In the genomic region with DNA sequence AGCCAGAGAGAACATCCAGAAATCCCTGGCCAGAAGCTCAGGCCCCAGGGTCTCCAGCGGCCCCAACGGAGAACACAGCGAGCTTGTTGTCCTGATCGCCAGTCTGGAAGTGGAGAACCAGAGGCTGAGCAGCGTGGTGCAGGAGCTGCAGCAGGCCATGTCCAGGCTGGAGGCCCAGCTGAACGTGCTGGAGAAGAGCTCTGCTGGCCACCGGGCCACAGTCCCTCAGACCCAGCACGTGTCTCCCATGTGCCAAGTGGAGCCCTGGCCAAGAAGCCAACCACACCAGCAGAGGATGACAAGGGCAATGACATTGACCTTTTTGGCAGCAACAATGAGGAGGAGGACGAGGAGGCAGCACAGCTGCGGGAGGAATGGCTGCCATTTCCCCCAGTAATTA, we compare ENCODE assay signal across 17 cellular contexts. TPM values are rescaled to one million over a fixed set of nuclear protein-coding genes. Genes with fewer than 3 reads are reported as not detected.
DNase-seq lines count a peak whose midpoint lies in the region; ATAC-seq and TF ChIP-seq lines count a peak whose summit lies in the region.
"Had no signal": no experiment of that assay in that cellular context is flagged by ENCODE, and none has a peak within 500 bp of the region (broad histone marks: within the 10 kb centered on the region; RNA-seq: fewer than 3 reads in every experiment).

No MANE protein-coding gene starts in this region.

- ATAC-seq in right lobe of liver: peak; percentile 33 to 80 (median 70)

- TF ChIP-seq EP300 in stomach (IDR thresholded peaks at IDR 0.05): no peak

- WGBS in right lobe of liver (ENCODE audit: insufficient coverage, low coverage, low lambda C conversion rate, missing lambda C conversion rate): 50% methylated on average over 8 of the region's 10 CpGs
- 61 to 82% (median 72%) methylated on average over 7 to 10 of the region's 10 CpGs for WGBS in spleen, 5 donors
- WGBS in stomach, 5 donors: 63 to 83% (median 79%) methylated on average over 10 of the region's 10 CpGs

- peak; percentile 10 for DNase-seq in dermis blood vessel endothelial cell
- peak; percentile 38 for DNase-seq in left ventricle myocardium inferior
- peak in 2 of 3 donors; percentile 75 to 76 for DNase-seq in right lobe of liver
- no peak for DNase-seq in spleen
- DNase-seq in KBM-7: no peak
- no peak for DNase-seq in superior temporal gyrus (ENCODE audit: extremely low spot score)
- no peak for DNase-seq in stomach
- DNase-seq: ACHN, AML-193, Caco-2, DMS53, Kasumi-1, NCI-H1105 treated with DMSO at 0.1 percent for 48 hours, NCI-H187 had no signal

- TF ChIP-seq POLR2A in right lobe of liver (IDR thresholded peaks at IDR 0.05) (no peak), spleen (IDR thresholded peaks at IDR 0.05) (no peak), stomach (IDR thresholded peaks at IDR 0.05) (no peak)

- in situ Hi-C loops in KBM-7 (cut with MboI; ENCODE audit: low pct_unique_long_range_greater_than_20kb, low sequenced_read_pairs): no loop called here

- peaks cover 18% of the 10 kb centered on the region for H3K4me1 ChIP-seq in left ventricle myocardium inferior
- H3K4me1 ChIP-seq in right lobe of liver: no peaks in the 10 kb centered on the region
- peaks cover 0 to 17% (median 5%) of the 10 kb centered on the region in 6 donors for H3K4me1 ChIP-seq in spleen
- peaks cover 0 to 6% (median 0%) of the 10 kb centered on the region in 4 donors for H3K4me1 ChIP-seq in stomach
- H3K4me1 ChIP-seq: Caco-2, SJSA1 had no signal

- intact Hi-C loops in left ventricle myocardium inferior (cut with micrococcal nuclease): no loop called here
- intact Hi-C loops in right lobe of liver (cut with DNase I): no loop called here
- intact Hi-C loops in spleen (cut with DNase I; ENCODE audit: low total_unique reads): no loop called here
- intact Hi-C loops in stomach (cut with DNase I; ENCODE audit: low total_unique reads): no loop called here

- H3K36me3 ChIP-seq in left ventricle myocardium inferior (no peaks in the 10 kb centered on the region), right lobe of liver (no peaks in the 10 kb centered on the region), spleen (no peaks in the 10 kb centered on the region), stomach (no peaks in the 10 kb centered on the region)
- H3K36me3 ChIP-seq: SJSA1 had no signal

- TF ChIP-seq CTCF in left ventricle myocardium inferior (IDR thresholded peaks at IDR 0.05; ENCODE audit: borderline replicate concordance) (no peak), right lobe of liver (IDR thresholded peaks at IDR 0.05) (no peak), spleen (IDR thresholded peaks at IDR 0.05 in 8 of 11, conservative IDR thresholded peaks at IDR 0.05 in 3 of 11) (no peak), stomach (IDR thresholded peaks at IDR 0.05) (no peak)

- H3K9me3 ChIP-seq in left ventricle myocardium inferior (replicated peaks) (no peaks in the 10 kb centered on the region), right lobe of liver (no peaks in the 10 kb centered on the region), spleen (no peaks in the 10 kb centered on the region), stomach (no peaks in the 10 kb centered on the region)
- H3K9me3 ChIP-seq: Caco-2, SJSA1 had no signal

- H3K27me3 ChIP-seq in left ventricle myocardium inferior (ENCODE audit: low read depth) (peaks cover 57% of the 10 kb centered on the region), right lobe of liver (no peaks in the 10 kb centered on the region), spleen (replicated peaks in 1 of 7) (peaks cover 0 to 68% (median 6%) of the 10 kb centered on the region in 7 donors), stomach (peaks cover 0 to 53% (median 0%) of the 10 kb centered on the region in 3 donors)

- H3K27ac ChIP-seq in left ventricle myocardium inferior (replicated peaks) (peak overlapping the region; percentile 51), right lobe of liver (no peak overlapping the region), spleen (peak overlapping the region in 6 of 8 donors; percentile 5 to 52 (median 30)), stomach (no peak overlapping the region)
- H3K27ac ChIP-seq: RWPE1, SJSA1 had no signal

- H3K4me3 ChIP-seq in left ventricle myocardium inferior: no peak overlapping the region
- no peak overlapping the region for H3K4me3 ChIP-seq in right lobe of liver
- no peak overlapping the region for H3K4me3 ChIP-seq in spleen
- H3K4me3 ChIP-seq in stomach: no peak overlapping the region
- H3K4me3 ChIP-seq: SJSA1 had no signal

RNA-seq across cellular contexts. Expression of gene SCGB1D1, which starts 20.6 kb away (rescaled TPM):
- total RNA-seq in dermis blood vessel endothelial cell (not detected in 2 replicates), left ventricle myocardium inferior (not detected), right lobe of liver (not detected), spleen (not detected), stomach (not detected)
- polyA plus RNA-seq in spleen (not detected), stomach (not detected)
- total RNA-seq: Caco-2, H4, SJSA1 had no signal

RNA-seq across cellular contexts. Expression of gene SCGB2A1, which starts 39.0 kb away (rescaled TPM):
- total RNA-seq in dermis blood vessel endothelial cell: not detected in 2 replicates
- total RNA-seq in left ventricle myocardium inferior: not detected
- total RNA-seq in right lobe of liver: not detected
- not detected for total RNA-seq in spleen
- polyA plus RNA-seq in spleen: not detected
- total RNA-seq in stomach: 10 to 100 TPM in 1 of 5 donors, 1 to 10 TPM in 1, not detected in 3; 1.3 to 34.8 TPM
- polyA plus RNA-seq in stomach: 10 to 100 TPM in 2 of 3 donors, 1 to 10 TPM in 1; 4.4 to 17.1 (median 12.4) TPM
- total RNA-seq: Caco-2, H4, SJSA1 had no signal

RNA-seq across cellular contexts. Expression of gene INCENP, which starts 45.6 kb away (rescaled TPM):
- total RNA-seq in dermis blood vessel endothelial cell (17.0 and 51.2 TPM in 2 replicates), left ventricle myocardium inferior (9.8 TPM), right lobe of liver (1 to 10 TPM; 6.4 to 8.9 (median 7.1) TPM), spleen (10 to 100 TPM; 22.2 to 32.4 (median 28.8) TPM), stomach (10 to 100 TPM in 3 of 5 donors, 1 to 10 TPM in 2; 4.1 to 32.1 (median 14.3) TPM)
- polyA plus RNA-seq in spleen (1 to 10 TPM; 1.8 to 5.3 (median 3.0) TPM), stomach (1 to 10 TPM; 2.6 to 5.6 (median 4.5) TPM)

Comparison
In these comparisons a context has a peak if more than half of its experiments do, and no peak if none do; other contexts are left out.
1. DNase-seq: peak in dermis blood vessel endothelial cell (single experiment), left ventricle myocardium inferior (single experiment) and right lobe of liver (2 of 3); none in spleen (single experiment), KBM-7 (single experiment), superior temporal gyrus (single experiment) and stomach (single experiment).
2. H3K27ac ChIP-seq: peak in left ventricle myocardium inferior (single experiment) and spleen (6 of 8); none in right lobe of liver (0 of 3) and stomach (0 of 5).